In genomic region chr3:122797291-122797690, GRCh38 we compare ENCODE assay signal across 21 cellular contexts. TPM values are rescaled to one million over a fixed set of nuclear protein-coding genes. Genes with fewer than 3 reads are reported as not detected.
A peak's percentile ranks its signal among the peaks of the same experiment; 100 is the strongest.
DNase-seq lines count a peak whose midpoint lies in the region; ATAC-seq and TF ChIP-seq lines count a peak whose summit lies in the region.
"Had no signal": no experiment of that assay in that cellular context is flagged by ENCODE, and none has a peak within 500 bp of the region (broad histone marks: within the 10 kb centered on the region; RNA-seq: fewer than 3 reads in every experiment).

No MANE protein-coding gene starts in this region.

- H3K36me3 ChIP-seq in PC-3 (ENCODE audit: low read depth, low read length) = no peaks in the 10 kb centered on the region
- H3K36me3 ChIP-seq: right atrium auricular region had no signal

- H3K9me3 ChIP-seq in PC-3 (ENCODE audit: low read length) = no peaks in the 10 kb centered on the region
- H3K9me3 ChIP-seq: right atrium auricular region had no signal

- no peaks in the 10 kb centered on the region for H3K9me2 ChIP-seq in PC-3 (replicated peaks; ENCODE audit: low read length)

- H3K79me2 ChIP-seq in PC-3 (ENCODE audit: low read length) = peaks cover 24% of the 10 kb centered on the region

- H3K27ac Mint-ChIP-seq in activated CD4-positive, alpha-beta T cell treated with anti-CD3 and anti-CD28 coated beads, Interleukin-2, amount 10 ng/mL, durations not matched to agents 24 days and 14 days = peak overlapping the region; percentile 43
- peak overlapping the region; percentile 92 for H3K27ac Mint-ChIP-seq in dendritic cell treated with granulocyte-macrophage colony-stimulating factor and Interleukin-4, amounts not matched to agents 40 ng/mL and 50 ng/mL, for 4 days
- H3K27ac Mint-ChIP-seq in osteocyte (ENCODE audit: unreplicated experiment) = no peak overlapping the region

- no peak for ATAC-seq in PC-3
- ATAC-seq in HG03432 (IDR thresholded peaks at IDR 0.05; ENCODE audit: unreplicated experiment) = no peak
- ATAC-seq: naive thymus-derived CD8-positive, alpha-beta T cell had no signal

- H3K4me1 Mint-ChIP-seq in activated CD4-positive, alpha-beta T cell treated with anti-CD3 and anti-CD28 coated beads, Interleukin-2, amount 10 ng/mL, durations not matched to agents 24 days and 14 days = peaks cover 32% of the 10 kb centered on the region
- peaks cover 16% of the 10 kb centered on the region for H3K4me1 Mint-ChIP-seq in dendritic cell treated with granulocyte-macrophage colony-stimulating factor and Interleukin-4, amounts not matched to agents 40 ng/mL and 50 ng/mL, for 4 days (ENCODE audit: low read depth)
- peaks cover 29% of the 10 kb centered on the region for H3K4me1 Mint-ChIP-seq in osteocyte (ENCODE audit: unreplicated experiment)

- no peaks in the 10 kb centered on the region for H3K27me3 Mint-ChIP-seq in activated CD4-positive, alpha-beta T cell treated with anti-CD3 and anti-CD28 coated beads, Interleukin-2, amount 10 ng/mL, durations not matched to agents 24 days and 14 days
- H3K27me3 Mint-ChIP-seq in dendritic cell treated with granulocyte-macrophage colony-stimulating factor and Interleukin-4, amounts not matched to agents 40 ng/mL and 50 ng/mL, for 4 days = no peaks in the 10 kb centered on the region
- no peaks in the 10 kb centered on the region for H3K27me3 Mint-ChIP-seq in osteocyte (ENCODE audit: unreplicated experiment)
- H3K27me3 Mint-ChIP-seq: naive thymus-derived CD8-positive, alpha-beta T cell had no signal

- H3F3A ChIP-seq in PC-3 (ENCODE audit: low read length, unreplicated experiment) = no peaks in the 10 kb centered on the region

- no peak for TF ChIP-seq CTCF in PC-3 (conservative IDR thresholded peaks at IDR 0.05; ENCODE audit: low read depth, low read length)
- no peak for TF ChIP-seq CTCF in osteocyte (IDR thresholded peaks at IDR 0.05)

- CTCF ChIA-PET in PC-3 (lab: Charles Lee) = no interaction called here

- no peak overlapping the region for H3K4me3 ChIP-seq in PC-3 (ENCODE audit: low read length)
- H3K4me3 ChIP-seq: right atrium auricular region had no signal

- H3K4me3 Mint-ChIP-seq in activated CD4-positive, alpha-beta T cell treated with anti-CD3 and anti-CD28 coated beads, Interleukin-2, amount 10 ng/mL, durations not matched to agents 24 days and 14 days = peak overlapping the region; percentile 48
- H3K4me3 Mint-ChIP-seq in dendritic cell treated with granulocyte-macrophage colony-stimulating factor and Interleukin-4, amounts not matched to agents 40 ng/mL and 50 ng/mL, for 4 days = peak overlapping the region; percentile 93
- peak overlapping the region; percentile 43 for H3K4me3 Mint-ChIP-seq in osteocyte (ENCODE audit: unreplicated experiment)

- intact Hi-C loops in activated CD4-positive, alpha-beta T cell treated with anti-CD3 and anti-CD28 coated beads, Interleukin-2, amount 10 ng/mL, durations not matched to agents 24 days and 14 days (cut with micrococcal nuclease) = loop anchor here (5.0 kb wide), 1 partner anchor 235 kb away; the partner anchor contains the start of genes DTX3L and PARP9
- intact Hi-C loops in PC-3 (cut with micrococcal nuclease) = no loop called here
- intact Hi-C loops in dendritic cell treated with granulocyte-macrophage colony-stimulating factor and Interleukin-4, amounts not matched to agents 40 ng/mL and 50 ng/mL, for 4 days (cut with micrococcal nuclease) = loop anchor here (10.0 kb wide), 1 partner anchor 112 kb away; the partner anchor contains the start of gene PARP14

- peak overlapping the region; percentile 99; the same call in 1 of the 2 replicates for H3K4me2 ChIP-seq in PC-3 (ENCODE audit: low read length)

- BruUV-seq in PC-3 (replicated peaks; lab: Mats Ljungman, UMichigan) = no TSS peak

- H4K20me1 ChIP-seq in PC-3 (ENCODE audit: low read length) = no peaks in the 10 kb centered on the region; the same call in 1 of the 2 replicates

- H3K4me1 ChIP-seq in PC-3 (ENCODE audit: insufficient read depth, low read length) = peaks cover 33% of the 10 kb centered on the region

- no peak overlapping the region for H3K9ac ChIP-seq in PC-3 (ENCODE audit: low read length)

- H3K27me3 ChIP-seq in PC-3 (ENCODE audit: low read length) = no peaks in the 10 kb centered on the region
- H3K27me3 ChIP-seq: right atrium auricular region had no signal

- no peak for DNase-seq in activated CD4-positive, alpha-beta T cell treated with anti-CD3 and anti-CD28 coated beads, Interleukin-2, amount 10 ng/mL, durations not matched to agents 24 days and 14 days
- DNase-seq in activated CD4-positive, alpha-beta T cell treated with anti-CD3 and anti-CD28 coated beads for 1 hour = no peak
- DNase-seq in PC-3 (peak; percentile 30), osteocyte (ENCODE audit: extremely low spot score, unreplicated experiment) (no peak), NCI-H82 treated with DMSO at 0.1 percent for 48 hours (lab: John Stamatoyannopoulos, UW; ENCODE audit: unreplicated experiment) (no peak)
- DNase-seq in activated CD4-positive, CD25-positive, alpha-beta regulatory T cell treated with anti-CD3 and anti-CD28 coated beads, Interleukin-2, amount 50 U/mL, for 72 hours = no peak
- DNase-seq: aorta; GF-D8; glutamatergic neuron; GOT3; Kasumi-1; mammary epithelial cell; NCI-H446 treated with DMSO at 0.1 percent for 48 hours; SHP77; stimulated activated CD4-positive, alpha-beta T cell treated with anti-CD3 and anti-CD28 coated beads, Interleukin-1b, Interleukin-23, amount 100 ng/mL, for 48 hours; substantia nigra had no signal

- POLR2A ChIA-PET in PC-3 (lab: Charles Lee; ENCODE audit: unreplicated experiment) = no interaction called here

- H2AFZ ChIP-seq in PC-3 (ENCODE audit: low read length) = no peak overlapping the region

- no peaks in the 10 kb centered on the region for H3K9me3 Mint-ChIP-seq in activated CD4-positive, alpha-beta T cell treated with anti-CD3 and anti-CD28 coated beads, Interleukin-2, amount 10 ng/mL, durations not matched to agents 24 days and 14 days
- no peaks in the 10 kb centered on the region for H3K9me3 Mint-ChIP-seq in dendritic cell treated with granulocyte-macrophage colony-stimulating factor and Interleukin-4, amounts not matched to agents 40 ng/mL and 50 ng/mL, for 4 days
- no peaks in the 10 kb centered on the region for H3K9me3 Mint-ChIP-seq in osteocyte (ENCODE audit: unreplicated experiment)
- H3K9me3 Mint-ChIP-seq: naive thymus-derived CD8-positive, alpha-beta T cell had no signal

- H3K27ac ChIP-seq in PC-3 (ENCODE audit: low read length) = no peak overlapping the region
- H3K27ac ChIP-seq: coronary artery, right atrium auricular region had no signal

- peaks cover 7% of the 10 kb centered on the region for H3K36me3 Mint-ChIP-seq in activated CD4-positive, alpha-beta T cell treated with anti-CD3 and anti-CD28 coated beads, Interleukin-2, amount 10 ng/mL, durations not matched to agents 24 days and 14 days (ENCODE audit: low read depth)
- peaks cover 30% of the 10 kb centered on the region for H3K36me3 Mint-ChIP-seq in dendritic cell treated with granulocyte-macrophage colony-stimulating factor and Interleukin-4, amounts not matched to agents 40 ng/mL and 50 ng/mL, for 4 days (ENCODE audit: low read depth)
- H3K36me3 Mint-ChIP-seq in osteocyte (ENCODE audit: unreplicated experiment) = no peaks in the 10 kb centered on the region

RNA-seq across cellular contexts. Expression of gene SLC49A4, which starts 2.4 kb away (rescaled TPM):
- 1.4 and 1.5 TPM in 2 replicates for total RNA-seq in activated CD4-positive, alpha-beta T cell treated with anti-CD3 and anti-CD28 coated beads, Interleukin-2, amount 10 ng/mL, durations not matched to agents 24 days and 14 days
- total RNA-seq in PC-3 (2014; rRNA removed) = 29.6 and 37.0 TPM in 2 replicates
- total RNA-seq in osteocyte = 16.3 and 17.1 TPM in 2 replicates

RNA-seq across cellular contexts. Expression of gene HSPBAP1, which starts 3.7 kb away (rescaled TPM):
- 7.5 and 8.7 TPM in 2 replicates for total RNA-seq in activated CD4-positive, alpha-beta T cell treated with anti-CD3 and anti-CD28 coated beads, Interleukin-2, amount 10 ng/mL, durations not matched to agents 24 days and 14 days
- total RNA-seq in PC-3 (2014; rRNA removed) = 6.4 and 13.4 TPM in 2 replicates
- total RNA-seq in osteocyte = 9.3 and 9.9 TPM in 2 replicates

Comparison
In these comparisons a context has a peak if more than half of its experiments do, and no peak if none do; other contexts are left out.
1. H3K4me3 Mint-ChIP-seq: peak in every context shown above with its lines; median percentile 93 in dendritic cell treated with granulocyte-macrophage colony-stimulating factor and Interleukin-4, amounts not matched to agents 40 ng/mL and 50 ng/mL, for 4 days; 48 in activated CD4-positive, alpha-beta T cell treated with anti-CD3 and anti-CD28 coated beads, Interleukin-2, amount 10 ng/mL, durations not matched to agents 24 days and 14 days; 43 in osteocyte.